ENCODE assay signal across 1 cellular context in the genomic region with DNA sequence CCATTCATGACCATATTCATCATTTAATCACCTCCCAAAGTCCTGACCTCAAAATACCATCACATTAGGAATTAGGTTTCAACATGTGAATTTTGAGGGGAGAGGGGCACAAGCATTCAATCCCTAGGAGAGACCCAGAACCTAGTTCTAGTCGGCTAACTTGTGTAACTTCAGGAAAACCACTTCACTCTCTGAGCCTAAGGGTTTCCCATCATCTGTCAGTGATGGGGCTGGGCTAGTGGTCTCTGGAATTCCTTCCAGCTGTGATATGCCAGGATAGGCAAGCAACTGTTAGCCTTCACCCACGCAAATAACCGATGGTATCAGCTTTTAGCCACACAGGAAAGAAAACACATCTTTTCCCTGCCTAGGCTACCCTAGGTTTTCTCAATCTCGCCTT.
TF ChIP-seq lines count a peak whose summit lies in the region.

No MANE protein-coding gene starts in this region.

TF ChIP-seq in HepG2, 621 proteins besides CTCF, POLR2A, EP300 and RAD21 (continued from another document):
- TF ChIP-seq, protein P1, sequence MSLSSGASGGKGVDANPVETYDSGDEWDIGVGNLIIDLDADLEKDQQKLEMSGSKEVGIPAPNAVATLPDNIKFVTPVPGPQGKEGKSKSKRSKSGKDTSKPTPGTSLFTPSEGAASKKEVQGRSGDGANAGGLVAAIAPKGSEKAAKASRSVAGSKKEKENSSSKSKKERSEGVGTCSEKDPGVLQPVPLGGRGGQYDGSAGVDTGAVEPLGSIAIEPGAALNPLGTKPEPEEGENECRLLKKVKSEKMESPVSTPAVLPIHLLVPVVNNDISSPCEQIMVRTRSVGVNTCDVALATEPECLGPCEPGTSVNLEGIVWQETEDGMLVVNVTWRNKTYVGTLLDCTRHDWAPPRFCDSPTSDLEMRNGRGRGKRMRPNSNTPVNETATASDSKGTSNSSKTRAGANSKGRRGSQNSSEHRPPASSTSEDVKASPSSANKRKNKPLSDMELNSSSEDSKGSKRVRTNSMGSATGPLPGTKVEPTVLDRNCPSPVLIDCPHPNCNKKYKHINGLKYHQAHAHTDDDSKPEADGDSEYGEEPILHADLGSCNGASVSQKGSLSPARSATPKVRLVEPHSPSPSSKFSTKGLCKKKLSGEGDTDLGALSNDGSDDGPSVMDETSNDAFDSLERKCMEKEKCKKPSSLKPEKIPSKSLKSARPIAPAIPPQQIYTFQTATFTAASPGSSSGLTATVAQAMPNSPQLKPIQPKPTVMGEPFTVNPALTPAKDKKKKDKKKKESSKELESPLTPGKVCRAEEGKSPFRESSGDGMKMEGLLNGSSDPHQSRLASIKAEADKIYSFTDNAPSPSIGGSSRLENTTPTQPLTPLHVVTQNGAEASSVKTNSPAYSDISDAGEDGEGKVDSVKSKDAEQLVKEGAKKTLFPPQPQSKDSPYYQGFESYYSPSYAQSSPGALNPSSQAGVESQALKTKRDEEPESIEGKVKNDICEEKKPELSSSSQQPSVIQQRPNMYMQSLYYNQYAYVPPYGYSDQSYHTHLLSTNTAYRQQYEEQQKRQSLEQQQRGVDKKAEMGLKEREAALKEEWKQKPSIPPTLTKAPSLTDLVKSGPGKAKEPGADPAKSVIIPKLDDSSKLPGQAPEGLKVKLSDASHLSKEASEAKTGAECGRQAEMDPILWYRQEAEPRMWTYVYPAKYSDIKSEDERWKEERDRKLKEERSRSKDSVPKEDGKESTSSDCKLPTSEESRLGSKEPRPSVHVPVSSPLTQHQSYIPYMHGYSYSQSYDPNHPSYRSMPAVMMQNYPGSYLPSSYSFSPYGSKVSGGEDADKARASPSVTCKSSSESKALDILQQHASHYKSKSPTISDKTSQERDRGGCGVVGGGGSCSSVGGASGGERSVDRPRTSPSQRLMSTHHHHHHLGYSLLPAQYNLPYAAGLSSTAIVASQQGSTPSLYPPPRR (CRISPR knock-in tag; IDR thresholded peaks at IDR 0.05; ENCODE audit: borderline replicate concordance), result no peak
- TF ChIP-seq ZNF878 (CRISPR knock-in tag; IDR thresholded peaks at IDR 0.05), result no peak
- TF ChIP-seq KLF11 (CRISPR knock-in tag; IDR thresholded peaks at IDR 0.05), result no peak
- no peak for TF ChIP-seq RFX1 (IDR thresholded peaks at IDR 0.05)
- TF ChIP-seq, protein P2, sequence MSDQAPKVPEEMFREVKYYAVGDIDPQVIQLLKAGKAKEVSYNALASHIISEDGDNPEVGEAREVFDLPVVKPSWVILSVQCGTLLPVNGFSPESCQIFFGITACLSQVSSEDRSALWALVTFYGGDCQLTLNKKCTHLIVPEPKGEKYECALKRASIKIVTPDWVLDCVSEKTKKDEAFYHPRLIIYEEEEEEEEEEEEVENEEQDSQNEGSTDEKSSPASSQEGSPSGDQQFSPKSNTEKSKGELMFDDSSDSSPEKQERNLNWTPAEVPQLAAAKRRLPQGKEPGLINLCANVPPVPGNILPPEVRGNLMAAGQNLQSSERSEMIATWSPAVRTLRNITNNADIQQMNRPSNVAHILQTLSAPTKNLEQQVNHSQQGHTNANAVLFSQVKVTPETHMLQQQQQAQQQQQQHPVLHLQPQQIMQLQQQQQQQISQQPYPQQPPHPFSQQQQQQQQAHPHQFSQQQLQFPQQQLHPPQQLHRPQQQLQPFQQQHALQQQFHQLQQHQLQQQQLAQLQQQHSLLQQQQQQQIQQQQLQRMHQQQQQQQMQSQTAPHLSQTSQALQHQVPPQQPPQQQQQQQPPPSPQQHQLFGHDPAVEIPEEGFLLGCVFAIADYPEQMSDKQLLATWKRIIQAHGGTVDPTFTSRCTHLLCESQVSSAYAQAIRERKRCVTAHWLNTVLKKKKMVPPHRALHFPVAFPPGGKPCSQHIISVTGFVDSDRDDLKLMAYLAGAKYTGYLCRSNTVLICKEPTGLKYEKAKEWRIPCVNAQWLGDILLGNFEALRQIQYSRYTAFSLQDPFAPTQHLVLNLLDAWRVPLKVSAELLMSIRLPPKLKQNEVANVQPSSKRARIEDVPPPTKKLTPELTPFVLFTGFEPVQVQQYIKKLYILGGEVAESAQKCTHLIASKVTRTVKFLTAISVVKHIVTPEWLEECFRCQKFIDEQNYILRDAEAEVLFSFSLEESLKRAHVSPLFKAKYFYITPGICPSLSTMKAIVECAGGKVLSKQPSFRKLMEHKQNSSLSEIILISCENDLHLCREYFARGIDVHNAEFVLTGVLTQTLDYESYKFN (CRISPR knock-in tag; conservative IDR thresholded peaks at IDR 0.05), result no peak
- TF ChIP-seq ZSCAN22 (CRISPR knock-in tag; IDR thresholded peaks at IDR 0.05), result no peak
- TF ChIP-seq, protein P3, sequence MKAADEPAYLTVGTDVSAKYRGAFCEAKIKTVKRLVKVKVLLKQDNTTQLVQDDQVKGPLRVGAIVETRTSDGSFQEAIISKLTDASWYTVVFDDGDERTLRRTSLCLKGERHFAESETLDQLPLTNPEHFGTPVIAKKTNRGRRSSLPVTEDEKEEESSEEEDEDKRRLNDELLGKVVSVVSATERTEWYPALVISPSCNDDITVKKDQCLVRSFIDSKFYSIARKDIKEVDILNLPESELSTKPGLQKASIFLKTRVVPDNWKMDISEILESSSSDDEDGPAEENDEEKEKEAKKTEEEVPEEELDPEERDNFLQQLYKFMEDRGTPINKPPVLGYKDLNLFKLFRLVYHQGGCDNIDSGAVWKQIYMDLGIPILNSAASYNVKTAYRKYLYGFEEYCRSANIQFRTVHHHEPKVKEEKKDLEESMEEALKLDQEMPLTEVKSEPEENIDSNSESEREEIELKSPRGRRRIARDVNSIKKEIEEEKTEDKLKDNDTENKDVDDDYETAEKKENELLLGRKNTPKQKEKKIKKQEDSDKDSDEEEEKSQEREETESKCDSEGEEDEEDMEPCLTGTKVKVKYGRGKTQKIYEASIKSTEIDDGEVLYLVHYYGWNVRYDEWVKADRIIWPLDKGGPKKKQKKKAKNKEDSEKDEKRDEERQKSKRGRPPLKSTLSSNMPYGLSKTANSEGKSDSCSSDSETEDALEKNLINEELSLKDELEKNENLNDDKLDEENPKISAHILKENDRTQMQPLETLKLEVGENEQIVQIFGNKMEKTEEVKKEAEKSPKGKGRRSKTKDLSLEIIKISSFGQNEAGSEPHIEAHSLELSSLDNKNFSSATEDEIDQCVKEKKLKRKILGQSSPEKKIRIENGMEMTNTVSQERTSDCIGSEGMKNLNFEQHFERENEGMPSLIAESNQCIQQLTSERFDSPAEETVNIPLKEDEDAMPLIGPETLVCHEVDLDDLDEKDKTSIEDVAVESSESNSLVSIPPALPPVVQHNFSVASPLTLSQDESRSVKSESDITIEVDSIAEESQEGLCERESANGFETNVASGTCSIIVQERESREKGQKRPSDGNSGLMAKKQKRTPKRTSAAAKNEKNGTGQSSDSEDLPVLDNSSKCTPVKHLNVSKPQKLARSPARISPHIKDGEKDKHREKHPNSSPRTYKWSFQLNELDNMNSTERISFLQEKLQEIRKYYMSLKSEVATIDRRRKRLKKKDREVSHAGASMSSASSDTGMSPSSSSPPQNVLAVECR (CRISPR knock-in tag; IDR thresholded peaks at IDR 0.05; ENCODE audit: borderline replicate concordance), result no peak
- no peak for TF ChIP-seq ZNF180 (CRISPR knock-in tag; IDR thresholded peaks at IDR 0.05; ENCODE audit: borderline replicate concordance, low read depth)
- TF ChIP-seq, protein P4, sequence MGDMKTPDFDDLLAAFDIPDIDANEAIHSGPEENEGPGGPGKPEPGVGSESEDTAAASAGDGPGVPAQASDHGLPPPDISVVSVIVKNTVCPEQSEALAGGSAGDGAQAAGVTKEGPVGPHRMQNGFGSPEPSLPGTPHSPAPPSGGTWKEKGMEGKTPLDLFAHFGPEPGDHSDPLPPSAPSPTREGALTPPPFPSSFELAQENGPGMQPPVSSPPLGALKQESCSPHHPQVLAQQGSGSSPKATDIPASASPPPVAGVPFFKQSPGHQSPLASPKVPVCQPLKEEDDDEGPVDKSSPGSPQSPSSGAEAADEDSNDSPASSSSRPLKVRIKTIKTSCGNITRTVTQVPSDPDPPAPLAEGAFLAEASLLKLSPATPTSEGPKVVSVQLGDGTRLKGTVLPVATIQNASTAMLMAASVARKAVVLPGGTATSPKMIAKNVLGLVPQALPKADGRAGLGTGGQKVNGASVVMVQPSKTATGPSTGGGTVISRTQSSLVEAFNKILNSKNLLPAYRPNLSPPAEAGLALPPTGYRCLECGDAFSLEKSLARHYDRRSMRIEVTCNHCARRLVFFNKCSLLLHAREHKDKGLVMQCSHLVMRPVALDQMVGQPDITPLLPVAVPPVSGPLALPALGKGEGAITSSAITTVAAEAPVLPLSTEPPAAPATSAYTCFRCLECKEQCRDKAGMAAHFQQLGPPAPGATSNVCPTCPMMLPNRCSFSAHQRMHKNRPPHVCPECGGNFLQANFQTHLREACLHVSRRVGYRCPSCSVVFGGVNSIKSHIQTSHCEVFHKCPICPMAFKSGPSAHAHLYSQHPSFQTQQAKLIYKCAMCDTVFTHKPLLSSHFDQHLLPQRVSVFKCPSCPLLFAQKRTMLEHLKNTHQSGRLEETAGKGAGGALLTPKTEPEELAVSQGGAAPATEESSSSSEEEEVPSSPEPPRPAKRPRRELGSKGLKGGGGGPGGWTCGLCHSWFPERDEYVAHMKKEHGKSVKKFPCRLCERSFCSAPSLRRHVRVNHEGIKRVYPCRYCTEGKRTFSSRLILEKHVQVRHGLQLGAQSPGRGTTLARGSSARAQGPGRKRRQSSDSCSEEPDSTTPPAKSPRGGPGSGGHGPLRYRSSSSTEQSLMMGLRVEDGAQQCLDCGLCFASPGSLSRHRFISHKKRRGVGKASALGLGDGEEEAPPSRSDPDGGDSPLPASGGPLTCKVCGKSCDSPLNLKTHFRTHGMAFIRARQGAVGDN (CRISPR knock-in tag; IDR thresholded peaks at IDR 0.05), result no peak
- no peak for TF ChIP-seq ZNF468 (CRISPR knock-in tag; IDR thresholded peaks at IDR 0.05)
- TF ChIP-seq ZFP41 (CRISPR knock-in tag; IDR thresholded peaks at IDR 0.05; ENCODE audit: borderline replicate concordance), result no peak
- TF ChIP-seq ZNF124 (CRISPR knock-in tag; IDR thresholded peaks at IDR 0.05), result no peak
- TF ChIP-seq ZNF274 (CRISPR knock-in tag; IDR thresholded peaks at IDR 0.05), result no peak
